10 cellular contexts compared by ENCODE assay signal in the genomic region with DNA sequence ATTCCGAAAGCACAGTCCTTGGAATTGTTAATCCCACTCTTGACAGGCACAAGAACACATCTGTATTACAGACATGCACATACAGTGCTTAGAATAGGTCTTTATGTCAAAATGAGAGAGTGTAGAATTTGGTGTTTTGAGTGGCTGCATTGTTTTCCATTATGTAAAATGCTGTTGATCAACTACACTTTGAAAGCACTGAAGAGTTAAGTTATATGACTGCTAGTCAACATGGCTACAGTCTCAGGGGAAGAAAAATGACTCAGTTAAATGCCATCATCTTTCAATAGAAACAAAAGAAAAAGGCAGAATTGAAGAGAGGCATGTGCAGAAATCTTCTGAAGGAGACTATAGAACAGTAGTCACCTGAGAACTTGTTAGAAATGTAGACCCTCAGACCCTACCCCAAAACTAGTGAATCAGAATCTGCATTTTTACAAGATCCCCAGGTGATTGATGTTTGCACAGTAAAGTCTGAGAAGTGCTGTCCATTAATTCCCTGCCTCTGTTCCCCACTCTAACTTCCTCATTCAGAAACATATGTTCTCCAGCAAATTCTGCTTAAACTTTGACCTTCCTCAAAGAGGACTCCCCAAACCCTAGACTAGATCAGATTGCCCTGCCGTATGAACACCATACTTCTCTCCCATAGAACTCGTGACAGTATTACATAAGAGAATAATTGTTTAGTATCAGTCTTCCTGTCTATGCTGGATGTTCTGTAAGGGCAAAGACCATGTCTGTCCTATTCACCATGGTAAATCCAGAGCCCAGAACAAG. TPM values are rescaled to one million over a fixed set of nuclear protein-coding genes. Genes with fewer than 3 reads are reported as not detected.
A peak's percentile ranks its signal among the peaks of the same experiment; 100 is the strongest.
DNase-seq lines count a peak whose midpoint lies in the region; ATAC-seq and TF ChIP-seq lines count a peak whose summit lies in the region.
"Had no signal": no experiment of that assay in that cellular context is flagged by ENCODE, and none has a peak within 500 bp of the region (broad histone marks: within the 10 kb centered on the region; RNA-seq: fewer than 3 reads in every experiment).

No MANE protein-coding gene starts in this region.

- H3K27ac ChIP-seq in Karpas-422 (ENCODE audit: low read length), result peak overlapping the region; percentile 37; the same call in 1 of the 2 replicates
- H3K27ac ChIP-seq: psoas muscle had no signal

- intact Hi-C loops in Caco-2 (cut with micrococcal nuclease; ENCODE audit: unreplicated experiment), result no loop called here
- intact Hi-C loops in mucosa of descending colon (cut with DNase I, micrococcal nuclease), result no loop called here

- H3K27me3 Mint-ChIP-seq in Caco-2 (ENCODE audit: insufficient read depth, unreplicated experiment) (no peaks in the 10 kb centered on the region), T-cell (no peaks in the 10 kb centered on the region)
- H3K27me3 Mint-ChIP-seq: activated naive CD8-positive, alpha-beta T cell treated with anti-CD3 and anti-CD28 coated beads, Interleukin-2, amount 10 ng/mL, durations not matched to agents 7 days and 5 days had no signal

- H3K9me2 ChIP-seq in Karpas-422 (replicated peaks; ENCODE audit: insufficient read depth, low read length), result no peaks in the 10 kb centered on the region

- CTCF ChIA-PET in Caco-2 (lab: Charles Lee) (no interaction called here), T-cell (lab: Charles Lee) (interaction anchor here in 1 of 2 donors (1.0 kb wide), 1 partner anchor 555 kb away, joined by 3 read pairs; no protein-coding TSS in a partner anchor)

- H3K36me3 ChIP-seq in Caco-2 (ENCODE audit: control insufficient read depth, insufficient read depth, low read length) (no peaks in the 10 kb centered on the region), Karpas-422 (ENCODE audit: insufficient read depth, low read length) (peaks cover 5% of the 10 kb centered on the region; the same call in 1 of the 2 replicates), adipocyte (ENCODE audit: control insufficient read depth, insufficient read depth, low read length, severe bottlenecking) (peaks cover 3% of the 10 kb centered on the region), mucosa of descending colon (ENCODE audit: low read depth) (no peaks in the 10 kb centered on the region)

- TF ChIP-seq CTCF in Caco-2 (IDR thresholded peaks at IDR 0.05; ENCODE audit: insufficient read depth in 1 of 2, low read depth in 1 of 2, low read length in 1 of 2, severe bottlenecking in 1 of 2, unreplicated experiment in 1 of 2) (no peak), mucosa of descending colon (IDR thresholded peaks at IDR 0.05) (no peak)

- ATAC-seq in mucosa of descending colon (peak; percentile 15), T-cell (replicated peaks in 1 of 4) (no peak)
- ATAC-seq: psoas muscle had no signal

- H3K4me1 Mint-ChIP-seq in Caco-2 (ENCODE audit: low read depth, unreplicated experiment) (peaks cover 14% of the 10 kb centered on the region), T-cell (peaks cover 61 to 70% (median 61%) of the 10 kb centered on the region in 3 donors)

- no TSS peak for BruUV-seq in Caco-2 (replicated peaks; lab: Mats Ljungman, UMichigan)

- H3K4me3 Mint-ChIP-seq in Caco-2 (ENCODE audit: unreplicated experiment) (no peak overlapping the region), T-cell (no peak overlapping the region)
- H3K4me3 Mint-ChIP-seq: activated naive CD8-positive, alpha-beta T cell treated with anti-CD3 and anti-CD28 coated beads, Interleukin-2, amount 10 ng/mL, durations not matched to agents 7 days and 5 days had no signal

- H3K4me3 ChIP-seq in Caco-2 (ENCODE audit: low read depth, low read length) (no peak overlapping the region), Karpas-422 (ENCODE audit: low read length) (no peak overlapping the region), adipocyte (ENCODE audit: low read length) (no peak overlapping the region), mucosa of descending colon (no peak overlapping the region)
- H3K4me3 ChIP-seq: psoas muscle had no signal

- H3K9me3 Mint-ChIP-seq in Caco-2 (ENCODE audit: unreplicated experiment) (no peaks in the 10 kb centered on the region), T-cell (no peaks in the 10 kb centered on the region)

- H3K27me3 ChIP-seq in Caco-2 (replicated peaks; ENCODE audit: control insufficient read depth, insufficient read depth, low read length) (no peaks in the 10 kb centered on the region), Karpas-422 (ENCODE audit: low read length) (no peaks in the 10 kb centered on the region), adipocyte (replicated peaks; ENCODE audit: control insufficient read depth, insufficient read depth, low read length) (no peaks in the 10 kb centered on the region)

- H3K9me3 ChIP-seq in Caco-2 (no peaks in the 10 kb centered on the region), Karpas-422 (ENCODE audit: low read length) (no peaks in the 10 kb centered on the region), adipocyte (ENCODE audit: control insufficient read depth, low read length) (no peaks in the 10 kb centered on the region), mucosa of descending colon (no peaks in the 10 kb centered on the region)
- H3K9me3 ChIP-seq: psoas muscle had no signal

- peak overlapping the region; percentile 16 for H3K4me2 ChIP-seq in Karpas-422 (ENCODE audit: low read depth, low read length, poor library complexity, severe bottlenecking)

- peaks cover 100% of the 10 kb centered on the region for H3K79me2 ChIP-seq in Karpas-422 (ENCODE audit: low read length)

- POLR2A ChIA-PET in Caco-2 (lab: Charles Lee) (no interaction called here), T-cell (lab: Charles Lee) (no interaction called here)

- no peaks in the 10 kb centered on the region for H3K4me1 ChIP-seq in Caco-2
- H3K4me1 ChIP-seq in Karpas-422 (ENCODE audit: low read length), result peaks cover 36% of the 10 kb centered on the region
- peaks cover 27% of the 10 kb centered on the region for H3K4me1 ChIP-seq in adipocyte (ENCODE audit: control insufficient read depth, insufficient read depth, low read length)
- H3K4me1 ChIP-seq in mucosa of descending colon (ENCODE audit: low read depth), result peaks cover 11% of the 10 kb centered on the region
- H3K4me1 ChIP-seq: psoas muscle had no signal

- H4K20me1 ChIP-seq in Karpas-422 (ENCODE audit: insufficient read depth, low read depth, low read length), result peaks cover 57% of the 10 kb centered on the region

- peak overlapping the region; percentile 23 for H3K27ac Mint-ChIP-seq in Caco-2 (ENCODE audit: unreplicated experiment)
- H3K27ac Mint-ChIP-seq in T-cell, result no peak overlapping the region
- H3K27ac Mint-ChIP-seq: activated naive CD8-positive, alpha-beta T cell treated with anti-CD3 and anti-CD28 coated beads, Interleukin-2, amount 10 ng/mL, durations not matched to agents 7 days and 5 days had no signal

- no peak overlapping the region for H2AFZ ChIP-seq in Karpas-422 (ENCODE audit: low read length)

- no peak overlapping the region for H3K9ac ChIP-seq in Karpas-422 (ENCODE audit: low read length)
- no peak overlapping the region for H3K9ac ChIP-seq in adipocyte (ENCODE audit: low read length)

- DNase-seq in Caco-2, result no peak
- DNase-seq in Karpas-422, result no peak
- DNase-seq in adipocyte (ENCODE audit: low read depth), result peak; percentile 41
- no peak for DNase-seq in mucosa of descending colon
- no peak for DNase-seq in T-cell
- DNase-seq in NAMALWA (ENCODE audit: low spot score), result no peak
- no peak for DNase-seq in NK-92 (lab: John Stamatoyannopoulos, UW; ENCODE audit: unreplicated experiment)
- DNase-seq: activated naive CD8-positive, alpha-beta T cell treated with anti-CD3 and anti-CD28 coated beads, Interleukin-2, amount 10 ng/mL, durations not matched to agents 7 days and 5 days; NCI-H526 treated with DMSO at 0.1 percent for 48 hours; psoas muscle had no signal

- H3K36me3 Mint-ChIP-seq in Caco-2 (ENCODE audit: insufficient read depth, unreplicated experiment) (peaks cover 84% of the 10 kb centered on the region), T-cell (peaks cover 49% of the 10 kb centered on the region)

RNA-seq across cellular contexts. Expression of gene SND1, which starts 15.9 kb away (rescaled TPM):
- 274 and 276 TPM in 2 replicates for total RNA-seq in Caco-2 (2022)
- total RNA-seq in Karpas-422 (2014; rRNA removed; shearing (Covaris generic); ENCODE audit: low replicate concordance), result 104 and 132 TPM in 2 replicates
- 100 to 1,000 TPM in 2 of 3 donors, 10 to 100 TPM in 1; 99.0 to 131 (median 106) TPM for total RNA-seq in mucosa of descending colon
- total RNA-seq in T-cell, result 100 to 1,000 TPM; 137 to 187 (median 154) TPM

RNA-seq across cellular contexts. Expression of gene PAX4, which starts 50.0 kb away (rescaled TPM):
- total RNA-seq in Caco-2 (2022) (not detected in 2 replicates), mucosa of descending colon (1 to 10 TPM in 1 of 3 donors, under 1 TPM in 1, not detected in 1; 0.96 to 1.8 TPM), T-cell (not detected)
- total RNA-seq in Karpas-422 (2014; rRNA removed; shearing (Covaris generic); ENCODE audit: low replicate concordance), result not detected in 2 replicates
- total RNA-seq: activated naive CD8-positive, alpha-beta T cell treated with anti-CD3 and anti-CD28 coated beads, Interleukin-2, amount 10 ng/mL, durations not matched to agents 7 days and 5 days; psoas muscle had no signal
